In genomic region chr17:46908352-46908751, GRCh38 we compare ENCODE assay signal across 31 cellular contexts. TPM values are rescaled to one million over a fixed set of nuclear protein-coding genes. Genes with fewer than 3 reads are reported as not detected.
"Had no signal": no experiment of that assay in that cellular context is flagged by ENCODE, and none has a peak within 500 bp of the region (broad histone marks: within the 10 kb centered on the region; RNA-seq: fewer than 3 reads in every experiment).

No MANE protein-coding gene starts in this region.

- H3K36me3 Mint-ChIP-seq: immature natural killer cell; naive thymus-derived CD8-positive, alpha-beta T cell; stimulated activated memory B cell treated with anti-CD40 and anti-IgM and Interleukin-4, amounts not matched to agents 10 μg/mL and 1 μg/mL and 100 μg/mL, for 72 hours had no signal

- H2AFZ ChIP-seq: parathyroid adenoma had no signal

- H3K9me3 ChIP-seq: left lung, lower lobe of right lung, neutrophil, sigmoid colon, spleen, tibial nerve, upper lobe of left lung, vagina had no signal

- H3K27me3 ChIP-seq: upper lobe of left lung, vagina had no signal

- H3K4me3 Mint-ChIP-seq: immature natural killer cell; naive thymus-derived CD8-positive, alpha-beta T cell; nephron; neural crest cell; stimulated activated memory B cell treated with anti-CD40 and anti-IgM and Interleukin-4, amounts not matched to agents 10 μg/mL and 1 μg/mL and 100 μg/mL, for 72 hours; stimulated activated naive CD8-positive, alpha-beta T cell treated with anti-CD3 and anti-CD28 coated beads, Interleukin-15, amount 100 ng/mL, for 72 hours had no signal

- H3K27ac ChIP-seq: left lung, lower lobe of right lung, neutrophil, parathyroid adenoma, sigmoid colon, spleen, tibial nerve, upper lobe of left lung, vagina had no signal

- H3K4me1 ChIP-seq: lower lobe of right lung, parathyroid adenoma, sigmoid colon, tibial nerve, vagina had no signal

- H3K9ac ChIP-seq: parathyroid adenoma had no signal

- H3K79me2 ChIP-seq: parathyroid adenoma had no signal

- H3K4me1 Mint-ChIP-seq: nephron; neural crest cell; stimulated activated memory B cell treated with anti-CD40 and anti-IgM and Interleukin-4, amounts not matched to agents 10 μg/mL and 1 μg/mL and 100 μg/mL, for 72 hours had no signal

- H3K36me3 ChIP-seq: left lung, lower lobe of right lung, neutrophil, sigmoid colon, spleen, tibial nerve, upper lobe of left lung, vagina had no signal

- H3K27ac Mint-ChIP-seq: immature natural killer cell; nephron; progenitor cell of endocrine pancreas; stimulated activated memory B cell treated with anti-CD40 and anti-IgM and Interleukin-4, amounts not matched to agents 10 μg/mL and 1 μg/mL and 100 μg/mL, for 72 hours; stimulated activated naive CD8-positive, alpha-beta T cell treated with anti-CD3 and anti-CD28 coated beads, Interleukin-15, amount 100 ng/mL, for 72 hours had no signal

- ATAC-seq: left colon; left lung; lower lobe of right lung; naive thymus-derived CD8-positive, alpha-beta T cell; right cardiac atrium; stimulated activated memory B cell treated with anti-CD40 and anti-IgM and Interleukin-4, amounts not matched to agents 10 μg/mL and 1 μg/mL and 100 μg/mL, for 72 hours; stimulated activated naive CD8-positive, alpha-beta T cell treated with anti-CD3 and anti-CD28 coated beads, Interleukin-15, amount 100 ng/mL, for 72 hours had no signal

- DNase-seq: hippocampal formation; immature natural killer cell; kidney; left colon; left lung; lower lobe of right lung; mammary epithelial cell; mesenchymal stem cell; naive thymus-derived CD8-positive, alpha-beta T cell; occipital lobe; right cardiac atrium; sigmoid colon; small intestine; spleen; stimulated activated CD4-positive, alpha-beta T cell treated with anti-CD3 and anti-CD28 coated beads, Interleukin-4, amount 100 ng/mL, for 4 hours; stimulated activated CD8-positive, alpha-beta memory T cell treated with anti-CD3 and anti-CD28 coated beads, Interleukin-4, amount 100 ng/mL, for 48 hours; stimulated activated naive CD4-positive, alpha-beta T cell treated with Interleukin-2 at 50 U/mL for 16 hours; stimulated activated naive CD8-positive, alpha-beta T cell treated with anti-CD3 and anti-CD28 coated beads, Interleukin-15, amount 100 ng/mL, for 72 hours; substantia nigra had no signal

- H3K9me3 Mint-ChIP-seq: immature natural killer cell; nephron; neural crest cell; stimulated activated memory B cell treated with anti-CD40 and anti-IgM and Interleukin-4, amounts not matched to agents 10 μg/mL and 1 μg/mL and 100 μg/mL, for 72 hours had no signal

- H3K4me3 ChIP-seq: left lung, lower lobe of right lung, sigmoid colon, spleen, tibial nerve, upper lobe of left lung, vagina had no signal

RNA-seq across cellular contexts. Expression of gene WNT9B, which starts 57.0 kb away (rescaled TPM):
- total RNA-seq: left colon; mammary epithelial cell; naive thymus-derived CD8-positive, alpha-beta T cell; neural crest cell; occipital lobe; osteocyte; pulmonary artery endothelial cell; sigmoid colon; urinary bladder; vagina had no signal
- polyA plus RNA-seq: immature natural killer cell; mammary epithelial cell; naive thymus-derived CD8-positive, alpha-beta T cell had no signal
